In genomic region chr22:46584081-46584903, GRCh38 we compare ENCODE assay signal across 12 cellular contexts. TPM values are rescaled to one million over a fixed set of nuclear protein-coding genes. Genes with fewer than 3 reads are reported as not detected.
A peak's percentile ranks its signal among the peaks of the same experiment; 100 is the strongest.
DNase-seq lines count a peak whose midpoint lies in the region; ATAC-seq and TF ChIP-seq lines count a peak whose summit lies in the region.
"Had no signal": no experiment of that assay in that cellular context is flagged by ENCODE, and none has a peak within 500 bp of the region (broad histone marks: within the 10 kb centered on the region; RNA-seq: fewer than 3 reads in every experiment).

No MANE protein-coding gene starts in this region.

- no peak overlapping the region for H4K91ac ChIP-seq in IMR-90 (ENCODE audit: insufficient read depth, low read depth, low read length)

- POLR2A ChIA-PET in IMR-90 (lab: Charles Lee; ENCODE audit: unreplicated experiment), result no interaction called here
- POLR2A ChIA-PET in activated CD4-positive, alpha-beta T cell treated with anti-CD3 and anti-CD28 coated beads, Interleukin-2, amount 10 ng/mL, durations not matched to agents 7 days and 5 days (lab: Charles Lee), result no interaction called here

- H2AK5ac ChIP-seq in IMR-90 (ENCODE audit: low read depth, low read length), result no peak overlapping the region

- no peak overlapping the region for H2BK5ac ChIP-seq in IMR-90 (ENCODE audit: low read depth, low read length, poor library complexity, severe bottlenecking)

- no peaks in the 10 kb centered on the region for H3K27me3 Mint-ChIP-seq in activated CD4-positive, alpha-beta T cell treated with anti-CD3 and anti-CD28 coated beads, Interleukin-2, amount 10 ng/mL, durations not matched to agents 7 days and 5 days

- TF ChIP-seq CTCF in AG10803 (conservative IDR thresholded peaks at IDR 0.05; ENCODE audit: low read length) (no peak), IMR-90 (conservative IDR thresholded peaks at IDR 0.05; ENCODE audit: low read depth, low read length) (no peak), epithelial cell of esophagus (IDR thresholded peaks at IDR 0.05; ENCODE audit: insufficient read depth, low read depth, low read length, missing control alignments) (no peak), mucosa of descending colon (IDR thresholded peaks at IDR 0.05) (no peak), breast epithelium (IDR thresholded peaks at IDR 0.05) (no peak)

- no peak overlapping the region for H4K5ac ChIP-seq in IMR-90 (ENCODE audit: low read depth, low read length)

- H3K4me3 ChIP-seq in AG10803 (ENCODE audit: low read length) (no peak overlapping the region), IMR-90 (ENCODE audit: insufficient read depth, low read depth, low read length) (no peak overlapping the region), epithelial cell of esophagus (ENCODE audit: low read length) (peak overlapping the region; percentile 27), mucosa of descending colon (no peak overlapping the region), breast epithelium (no peak overlapping the region)
- H3K4me3 ChIP-seq: thoracic aorta had no signal

- H3K36me3 ChIP-seq in IMR-90 (ENCODE audit: control insufficient read depth, insufficient read depth, low read length), result peaks cover 1% of the 10 kb centered on the region; the same call in 1 of the 2 replicates
- H3K36me3 ChIP-seq in mucosa of descending colon (ENCODE audit: low read depth), result no peaks in the 10 kb centered on the region
- no peaks in the 10 kb centered on the region for H3K36me3 ChIP-seq in breast epithelium
- H3K36me3 ChIP-seq: esophagus muscularis mucosa, thoracic aorta had no signal

- peaks cover 40% of the 10 kb centered on the region for H4K20me1 ChIP-seq in IMR-90 (ENCODE audit: insufficient read depth, low read length)

- H3K18ac ChIP-seq in IMR-90 (ENCODE audit: low read depth, low read length), result no peak overlapping the region

- H3K4me3 Mint-ChIP-seq in activated CD4-positive, alpha-beta T cell treated with anti-CD3 and anti-CD28 coated beads, Interleukin-2, amount 10 ng/mL, durations not matched to agents 7 days and 5 days, result no peak overlapping the region
- H3K4me3 Mint-ChIP-seq: CD8-positive, alpha-beta T cell had no signal

- H3K27ac ChIP-seq in IMR-90 (ENCODE audit: insufficient read depth, low read length), result no peak overlapping the region
- H3K27ac ChIP-seq in breast epithelium, result no peak overlapping the region
- H3K27ac ChIP-seq: thoracic aorta had no signal

- no peak overlapping the region for H2BK20ac ChIP-seq in IMR-90 (ENCODE audit: low read depth, low read length)

- H3K9me3 ChIP-seq in IMR-90 (ENCODE audit: control insufficient read depth, insufficient read depth, low read length) (no peaks in the 10 kb centered on the region), mucosa of descending colon (no peaks in the 10 kb centered on the region), breast epithelium (no peaks in the 10 kb centered on the region)
- H3K9me3 ChIP-seq: esophagus muscularis mucosa, thoracic aorta had no signal

- intact Hi-C loops in IMR-90 (cut with micrococcal nuclease) (no loop called here), mucosa of descending colon (cut with DNase I, micrococcal nuclease) (no loop called here), breast epithelium (cut with DNase I; ENCODE audit: low total_unique reads) (loop anchor here (10.0 kb wide), 1 partner anchor 91 kb away; no protein-coding TSS in a partner anchor)

- H3K27me3 ChIP-seq in IMR-90 (ENCODE audit: control insufficient read depth, insufficient read depth, low read length) (no peaks in the 10 kb centered on the region; the same call in 1 of the 2 replicates), breast epithelium (no peaks in the 10 kb centered on the region)
- H3K27me3 ChIP-seq: esophagus muscularis mucosa had no signal

- H2AFZ ChIP-seq in IMR-90 (replicated peaks; ENCODE audit: low read length, poor library complexity), result no peak overlapping the region

- peaks cover 55% of the 10 kb centered on the region for H3K4me1 Mint-ChIP-seq in activated CD4-positive, alpha-beta T cell treated with anti-CD3 and anti-CD28 coated beads, Interleukin-2, amount 10 ng/mL, durations not matched to agents 7 days and 5 days

- no peak overlapping the region for H3K4ac ChIP-seq in IMR-90 (ENCODE audit: low read depth, low read length)

- TF ChIP-seq POLR2A in IMR-90 (IDR thresholded peaks at IDR 0.05; ENCODE audit: low read depth, low read length) (no peak), breast epithelium (IDR thresholded peaks at IDR 0.05) (no peak)

- H3K9ac ChIP-seq in IMR-90 (ENCODE audit: low read depth, low read length), result no peak overlapping the region

- no peak for TF ChIP-seq RAD21 in IMR-90 (IDR thresholded peaks at IDR 0.05; ENCODE audit: low read length)

- H3K27ac Mint-ChIP-seq in activated CD4-positive, alpha-beta T cell treated with anti-CD3 and anti-CD28 coated beads, Interleukin-2, amount 10 ng/mL, durations not matched to agents 7 days and 5 days, result no peak overlapping the region
- H3K27ac Mint-ChIP-seq: CD8-positive, alpha-beta T cell had no signal

- in situ Hi-C loops in IMR-90 (cut with MboI; ENCODE audit: low sequenced_read_pairs), result no loop called here

- no peak overlapping the region for H3K56ac ChIP-seq in IMR-90 (ENCODE audit: extremely low read depth, insufficient read depth, low read length)

- WGBS in IMR-90 (ENCODE audit: extremely low coverage in 2 of 2, insufficient read length in 1 of 2), 2 experiments, result 61% methylated on average over 22 of the region's 41 CpGs; no CpG with 5 or more reads in 1 of the 2 experiments

- CTCF ChIA-PET in IMR-90 (lab: Yijun Ruan, JAX), result no interaction called here
- CTCF ChIA-PET in activated CD4-positive, alpha-beta T cell treated with anti-CD3 and anti-CD28 coated beads, Interleukin-2, amount 10 ng/mL, durations not matched to agents 7 days and 5 days (lab: Charles Lee), result no interaction called here

- H3K4me2 ChIP-seq in IMR-90 (ENCODE audit: low read depth, low read length), result no peak overlapping the region; the same call in 1 of the 2 replicates

- H3K9me3 Mint-ChIP-seq in activated CD4-positive, alpha-beta T cell treated with anti-CD3 and anti-CD28 coated beads, Interleukin-2, amount 10 ng/mL, durations not matched to agents 7 days and 5 days, result no peaks in the 10 kb centered on the region
- H3K9me3 Mint-ChIP-seq: CD8-positive, alpha-beta T cell had no signal

- no peak overlapping the region for H2AK9ac ChIP-seq in IMR-90 (replicated peaks; ENCODE audit: low read depth, low read length, poor library complexity)

- no peaks in the 10 kb centered on the region for H3K9me1 ChIP-seq in IMR-90 (ENCODE audit: insufficient read depth, low read length)

- peak; percentile 14 for DNase-seq in AG10803 (ENCODE audit: low read depth)
- peak; percentile 48 for DNase-seq in IMR-90
- DNase-seq in epithelial cell of esophagus (ENCODE audit: low read depth), result peak; percentile 96
- peak; percentile 12 to 51 (median 32) for DNase-seq in mucosa of descending colon
- DNase-seq in activated CD4-positive, alpha-beta T cell treated with anti-CD3 and anti-CD28 coated beads, Interleukin-2, amount 10 ng/mL, durations not matched to agents 7 days and 5 days, result no peak
- DNase-seq in breast epithelium (ENCODE audit: low spot score in 2 of 2), result no peak

- H3K23ac ChIP-seq in IMR-90 (ENCODE audit: low read depth, low read length), result no peak overlapping the region

- no peak overlapping the region for H3K14ac ChIP-seq in IMR-90 (replicated peaks; ENCODE audit: low read depth, low read length)

- dilution Hi-C loops in IMR-90 (cut with HindIII; ENCODE audit: low sequenced_read_pairs, unreplicated experiment), result no loop called here

- no peak overlapping the region for H4K8ac ChIP-seq in IMR-90 (ENCODE audit: low read depth in 2 of 2, low read length in 2 of 2)

- H3K79me1 ChIP-seq in IMR-90 (ENCODE audit: low read depth in 1 of 2, low read length in 2 of 2), result peaks cover 3 to 4% of the 10 kb centered on the region in 2 experiments; a peak in 2 of 4 replicates

- H2BK120ac ChIP-seq in IMR-90 (ENCODE audit: low read depth, low read length), result no peak overlapping the region

- H3K4me1 ChIP-seq in IMR-90 (ENCODE audit: control insufficient read depth, insufficient read depth, low read length) (peaks cover 6% of the 10 kb centered on the region; the same call in 1 of the 2 replicates), mucosa of descending colon (ENCODE audit: low read depth) (peaks cover 86% of the 10 kb centered on the region), breast epithelium (no peaks in the 10 kb centered on the region)

- peaks cover 2% of the 10 kb centered on the region for H3K36me3 Mint-ChIP-seq in activated CD4-positive, alpha-beta T cell treated with anti-CD3 and anti-CD28 coated beads, Interleukin-2, amount 10 ng/mL, durations not matched to agents 7 days and 5 days (ENCODE audit: low read depth)
- H3K36me3 Mint-ChIP-seq: CD8-positive, alpha-beta T cell had no signal

- no TSS peak for BruUV-seq in IMR-90 (replicated peaks; lab: Mats Ljungman, UMichigan)

- peak; percentile 86 for ATAC-seq in IMR-90 (ENCODE audit: low read depth)
- no peak for ATAC-seq in mucosa of descending colon
- ATAC-seq in GM21717 (IDR thresholded peaks at IDR 0.05; ENCODE audit: unreplicated experiment), result no peak
- no peak for ATAC-seq in GM18907 (IDR thresholded peaks at IDR 0.05; ENCODE audit: unreplicated experiment)
- ATAC-seq: CD8-positive, alpha-beta T cell; HCT116 had no signal

- no peak overlapping the region for H2BK15ac ChIP-seq in IMR-90 (ENCODE audit: low read depth, low read length)

TF ChIP-seq in IMR-90, 13 proteins besides CTCF, POLR2A, EP300 and RAD21 (continues in another document):
- TF ChIP-seq BHLHE40 (IDR thresholded peaks at IDR 0.05; ENCODE audit: low read depth, low read length), result 0 out of 2 replicates have a peak, but pooled peaks have one; percentile 58

RNA-seq across cellular contexts. Expression of gene GRAMD4, which starts 35.9 kb away (rescaled TPM):
- total RNA-seq in IMR-90 (2012; rRNA removed) (2.7 and 2.8 TPM in 2 replicates), mucosa of descending colon (100 to 1,000 TPM; 114 to 203 (median 197) TPM), breast epithelium (10 to 100 TPM; 28.4 to 85.6 (median 61.0) TPM)
- 5.8 and 7.4 TPM in 2 replicates for polyA plus RNA-seq in IMR-90 (2012; rRNA removed)
- polyA plus RNA-seq in IMR-90 (2012; cell fraction: cytosol; rRNA removed), result 3.2 and 5.9 TPM in 2 replicates
- 11.4 and 12.3 TPM in 2 replicates for polyA plus RNA-seq in IMR-90 (2012; cell fraction: nucleus; rRNA removed; ENCODE audit: low replicate concordance)
- 10 to 100 TPM; 40.8 to 43.2 TPM for total RNA-seq in activated CD4-positive, alpha-beta T cell treated with anti-CD3 and anti-CD28 coated beads, Interleukin-2, amount 10 ng/mL, durations not matched to agents 7 days and 5 days

RNA-seq across cellular contexts. Expression of gene CELSR1, which starts 46.9 kb away (rescaled TPM):
- total RNA-seq in IMR-90 (2012; rRNA removed), result 0.36 and 0.56 TPM in 2 replicates
- polyA plus RNA-seq in IMR-90 (2012; rRNA removed), result 0.82 and 1.4 TPM in 2 replicates
- polyA plus RNA-seq in IMR-90 (2012; cell fraction: cytosol; rRNA removed), result 0.47 and 1.2 TPM in 2 replicates
- polyA plus RNA-seq in IMR-90 (2012; cell fraction: nucleus; rRNA removed; ENCODE audit: low replicate concordance), result 0.91 and 1.9 TPM in 2 replicates
- total RNA-seq in mucosa of descending colon, result 1 to 10 TPM; 1.9 to 4.2 (median 2.5) TPM
- under 1 TPM; 0.20 to 0.23 TPM for total RNA-seq in activated CD4-positive, alpha-beta T cell treated with anti-CD3 and anti-CD28 coated beads, Interleukin-2, amount 10 ng/mL, durations not matched to agents 7 days and 5 days
- total RNA-seq in breast epithelium, result 10 to 100 TPM in 2 of 3 donors, under 1 TPM in 1; 0.96 to 36.7 (median 21.2) TPM

Comparison
In these comparisons a context has a peak if more than half of its experiments do, and no peak if none do; other contexts are left out.
1. DNase-seq: peak in AG10803 (single experiment), IMR-90 (single experiment), epithelial cell of esophagus (single experiment) and mucosa of descending colon (3 of 3); none in activated CD4-positive, alpha-beta T cell treated with anti-CD3 and anti-CD28 coated beads, Interleukin-2, amount 10 ng/mL, durations not matched to agents 7 days and 5 days (single experiment) and breast epithelium (0 of 2).